Comparison of ENCODE assay signal across 17 cellular contexts in the genomic region with DNA sequence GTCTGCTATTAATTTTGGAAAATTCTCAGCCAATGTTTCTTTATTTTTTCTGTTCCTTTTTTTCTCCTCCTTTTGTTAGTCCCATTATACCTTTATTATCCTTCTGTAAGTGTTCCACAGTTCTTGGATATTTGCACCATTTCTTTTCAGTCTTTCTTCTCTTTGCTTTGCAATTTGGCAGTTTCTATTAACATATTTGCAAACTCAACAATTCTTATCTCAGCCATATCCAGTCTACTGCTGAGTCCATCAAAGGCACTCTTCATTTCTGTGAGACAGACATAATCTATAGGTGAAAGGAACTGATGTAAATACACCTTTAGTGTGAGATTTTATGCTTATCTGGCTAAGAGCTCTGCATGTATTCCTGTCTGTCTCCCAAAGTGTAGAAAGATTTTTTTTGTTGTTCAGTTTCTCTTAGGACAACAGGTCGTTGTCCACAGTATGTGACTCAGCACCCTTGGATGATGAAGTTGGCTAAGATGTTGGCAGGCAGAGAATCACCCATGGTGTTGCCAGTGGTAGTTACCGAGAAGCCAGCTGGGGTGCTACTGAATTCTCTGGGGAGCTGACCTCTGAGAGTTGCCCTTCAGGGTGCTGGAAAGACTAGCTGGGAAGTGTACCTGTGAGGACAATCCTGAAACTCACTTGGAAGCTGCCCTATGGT. TPM values are rescaled to one million over a fixed set of nuclear protein-coding genes. Genes with fewer than 3 reads are reported as not detected.
DNase-seq lines count a peak whose midpoint lies in the region; ATAC-seq, FAIRE-seq and TF ChIP-seq lines count a peak whose summit lies in the region.
"Had no signal": no experiment of that assay in that cellular context is flagged by ENCODE, and none has a peak within 500 bp of the region (broad histone marks: within the 10 kb centered on the region; RNA-seq: fewer than 3 reads in every experiment).

No MANE protein-coding gene starts in this region.

- TF ChIP-seq CTCF in bronchial epithelial cell (IDR thresholded peaks at IDR 0.05; ENCODE audit: insufficient read depth, low read length, severe bottlenecking) = no peak
- TF ChIP-seq CTCF in PC-3 (conservative IDR thresholded peaks at IDR 0.05; ENCODE audit: low read depth, low read length) = no peak

- peak overlapping the region in 3 of 10 donors; percentile 1 to 7 (median 2) for H3K4me3 Mint-ChIP-seq in naive thymus-derived CD4-positive, alpha-beta T cell
- H3K4me3 Mint-ChIP-seq in natural killer cell treated with Interleukin-12 subunit alpha and Interleukin-12 subunit beta and Interleukin-15 and Interleukin-18, amount 100 ng/mL, for 72 hours = no peak overlapping the region
- H3K4me3 Mint-ChIP-seq: activated CD4-positive, alpha-beta T cell treated with anti-CD3 and anti-CD28 coated beads for 36 hours had no signal

- no peak overlapping the region for H3K4me2 ChIP-seq in PC-3 (ENCODE audit: low read length)

- H3F3A ChIP-seq in PC-3 (ENCODE audit: low read length, unreplicated experiment) = no peaks in the 10 kb centered on the region

- FAIRE-seq in bronchial epithelial cell (lab: Jason Lieb, UNC) = no peak

- no TSS peak for BruUV-seq in PC-3 (replicated peaks; lab: Mats Ljungman, UMichigan)

- DNase-seq in AG20443 (ENCODE audit: low spot score) = peak; percentile 36
- peak; percentile 20 for DNase-seq in bronchial epithelial cell (ENCODE audit: low read depth)
- DNase-seq in naive thymus-derived CD4-positive, alpha-beta T cell = no peak
- no peak for DNase-seq in SK-N-DZ (ENCODE audit: low spot score)
- DNase-seq in PC-3 = no peak
- DNase-seq in natural killer cell treated with Interleukin-12 subunit alpha and Interleukin-12 subunit beta and Interleukin-15 and Interleukin-18, amount 100 ng/mL, for 72 hours (ENCODE audit: low spot score) = no peak
- DNase-seq: activated CD4-positive, alpha-beta T cell treated with anti-CD3 and anti-CD28 coated beads for 36 hours; amniotic stem cell; NCI-H1105 treated with DMSO at 0.1 percent for 48 hours; NCI-H2227 treated with DMSO at 0.1 percent for 48 hours; retina; tibial artery had no signal

- H3K9me3 Mint-ChIP-seq in naive thymus-derived CD4-positive, alpha-beta T cell = peaks cover 4 to 23% (median 15%) of the 10 kb centered on the region in 11 donors
- H3K9me3 Mint-ChIP-seq in natural killer cell treated with Interleukin-12 subunit alpha and Interleukin-12 subunit beta and Interleukin-15 and Interleukin-18, amount 100 ng/mL, for 72 hours = peaks cover 3% of the 10 kb centered on the region

- H3K4me1 Mint-ChIP-seq in naive thymus-derived CD4-positive, alpha-beta T cell = peaks cover 7 to 33% (median 25%) of the 10 kb centered on the region in 7 donors
- peaks cover 9 to 25% of the 10 kb centered on the region in 2 donors for H3K4me1 Mint-ChIP-seq in natural killer cell treated with Interleukin-12 subunit alpha and Interleukin-12 subunit beta and Interleukin-15 and Interleukin-18, amount 100 ng/mL, for 72 hours (ENCODE audit: low read depth in 2 of 2)

- ATAC-seq in GM19351 (IDR thresholded peaks at IDR 0.05; ENCODE audit: unreplicated experiment) = peak; percentile 42
- ATAC-seq in HG03342 (IDR thresholded peaks at IDR 0.05; ENCODE audit: unreplicated experiment) = peak; percentile 24
- ATAC-seq in naive thymus-derived CD4-positive, alpha-beta T cell = no peak
- no peak; the same call in 1 of the 2 replicates for ATAC-seq in PC-3
- ATAC-seq in natural killer cell treated with Interleukin-12 subunit alpha and Interleukin-12 subunit beta and Interleukin-15 and Interleukin-18, amount 100 ng/mL, for 72 hours = no peak

- H3K36me3 ChIP-seq in bronchial epithelial cell (ENCODE audit: control insufficient read depth, insufficient read depth, low read length) (no peaks in the 10 kb centered on the region), PC-3 (ENCODE audit: low read depth, low read length) (no peaks in the 10 kb centered on the region)
- no peaks in the 10 kb centered on the region for H3K36me3 ChIP-seq in naive thymus-derived CD4-positive, alpha-beta T cell (ENCODE audit: control insufficient read depth in 2 of 3, insufficient read depth in 3 of 3, low read length in 3 of 3)
- H3K36me3 ChIP-seq: esophagus muscularis mucosa, HAP-1, tibial artery had no signal

- H3K27ac Mint-ChIP-seq in naive thymus-derived CD4-positive, alpha-beta T cell = peak overlapping the region in 1 of 9 donors; percentile 1
- H3K27ac Mint-ChIP-seq in natural killer cell treated with Interleukin-12 subunit alpha and Interleukin-12 subunit beta and Interleukin-15 and Interleukin-18, amount 100 ng/mL, for 72 hours = no peak overlapping the region
- H3K27ac Mint-ChIP-seq: activated CD4-positive, alpha-beta T cell treated with anti-CD3 and anti-CD28 coated beads for 36 hours had no signal

- peaks cover 0 to 15% of the 10 kb centered on the region in 2 donors for H3K4me1 ChIP-seq in naive thymus-derived CD4-positive, alpha-beta T cell (ENCODE audit: control insufficient read depth in 2 of 2, insufficient read depth in 2 of 2, low read length in 2 of 2)
- H3K4me1 ChIP-seq in PC-3 (ENCODE audit: insufficient read depth, low read length) = no peaks in the 10 kb centered on the region
- H3K4me1 ChIP-seq: esophagus muscularis mucosa, HAP-1, tibial artery had no signal

- H3K36me3 Mint-ChIP-seq in naive thymus-derived CD4-positive, alpha-beta T cell = peaks cover 8 to 18% (median 10%) of the 10 kb centered on the region in 5 donors
- peaks cover 18% of the 10 kb centered on the region for H3K36me3 Mint-ChIP-seq in natural killer cell treated with Interleukin-12 subunit alpha and Interleukin-12 subunit beta and Interleukin-15 and Interleukin-18, amount 100 ng/mL, for 72 hours

- peaks cover 0 to 10% (median 4%) of the 10 kb centered on the region in 5 donors for H3K27me3 Mint-ChIP-seq in naive thymus-derived CD4-positive, alpha-beta T cell
- H3K27me3 Mint-ChIP-seq in natural killer cell treated with Interleukin-12 subunit alpha and Interleukin-12 subunit beta and Interleukin-15 and Interleukin-18, amount 100 ng/mL, for 72 hours = no peaks in the 10 kb centered on the region
- H3K27me3 Mint-ChIP-seq: activated CD4-positive, alpha-beta T cell treated with anti-CD3 and anti-CD28 coated beads for 36 hours had no signal

- CTCF ChIA-PET in naive thymus-derived CD4-positive, alpha-beta T cell (lab: Charles Lee) = interaction anchor here (0.8 to 1.8 kb wide), 5 partner anchors 40 to 243 kb away, joined by 3 to 6 read pairs (median 3); no protein-coding TSS in a partner anchor
- CTCF ChIA-PET in PC-3 (lab: Charles Lee) = interaction anchor here (0.6 to 1.1 kb wide), 10 partner anchors 9 to 1190 kb away, joined by 3 to 13 read pairs (median 6); no protein-coding TSS in a partner anchor

- H2AFZ ChIP-seq in PC-3 (ENCODE audit: low read length) = no peak overlapping the region

- no peak overlapping the region for H3K9ac ChIP-seq in PC-3 (ENCODE audit: low read length)

- H4K20me1 ChIP-seq in PC-3 (ENCODE audit: low read length) = no peaks in the 10 kb centered on the region

- no peaks in the 10 kb centered on the region for H3K9me2 ChIP-seq in PC-3 (replicated peaks; ENCODE audit: low read length)

- H3K4me3 ChIP-seq in bronchial epithelial cell (ENCODE audit: low read depth, low read length) (no peak overlapping the region), PC-3 (ENCODE audit: low read length) (no peak overlapping the region)
- H3K4me3 ChIP-seq in naive thymus-derived CD4-positive, alpha-beta T cell (ENCODE audit: low read length) = no peak overlapping the region
- H3K4me3 ChIP-seq: coronary artery, esophagus muscularis mucosa, HAP-1, tibial artery had no signal

- POLR2A ChIA-PET in naive thymus-derived CD4-positive, alpha-beta T cell (lab: Charles Lee) = no interaction called here
- POLR2A ChIA-PET in PC-3 (lab: Charles Lee; ENCODE audit: unreplicated experiment) = interaction anchor here (0.5 kb wide), 1 partner anchor 223 kb away, joined by 7 read pairs; no protein-coding TSS in a partner anchor

- no peak overlapping the region for H3K27ac ChIP-seq in naive thymus-derived CD4-positive, alpha-beta T cell (ENCODE audit: low read depth, low read length)
- no peak overlapping the region for H3K27ac ChIP-seq in PC-3 (ENCODE audit: low read length)
- H3K27ac ChIP-seq: coronary artery, esophagus muscularis mucosa, tibial artery had no signal

- H3K27me3 ChIP-seq in bronchial epithelial cell (ENCODE audit: control insufficient read depth, insufficient read depth, low read length) (no peaks in the 10 kb centered on the region), PC-3 (ENCODE audit: low read length) (no peaks in the 10 kb centered on the region)
- H3K27me3 ChIP-seq in naive thymus-derived CD4-positive, alpha-beta T cell (ENCODE audit: control insufficient read depth in 2 of 2, insufficient read depth in 2 of 2, low read length in 2 of 2) = no peaks in the 10 kb centered on the region
- H3K27me3 ChIP-seq: esophagus muscularis mucosa, tibial artery had no signal

- no peaks in the 10 kb centered on the region for H3K79me2 ChIP-seq in PC-3 (ENCODE audit: low read length)

- no peaks in the 10 kb centered on the region for H3K9me3 ChIP-seq in naive thymus-derived CD4-positive, alpha-beta T cell (ENCODE audit: control insufficient read depth in 2 of 3, low read length in 3 of 3)
- no peaks in the 10 kb centered on the region for H3K9me3 ChIP-seq in PC-3 (ENCODE audit: low read length)
- H3K9me3 ChIP-seq: esophagus muscularis mucosa, tibial artery had no signal

- intact Hi-C loops in naive thymus-derived CD4-positive, alpha-beta T cell (cut with micrococcal nuclease) = loop anchor here (1.0 to 2.0 kb wide), 5 partner anchors 28 to 244 kb away; partner anchors contain the start of genes LEPR (in 1 of the 2) and LEPROT (in 1 of the 2)
- intact Hi-C loops in PC-3 (cut with micrococcal nuclease) = loop anchor here (5.0 kb wide), 2 partner anchors 222 to 397 kb away; no protein-coding TSS in a partner anchor

RNA-seq across cellular contexts. Expression of gene LEPR, which starts 38.4 kb away (rescaled TPM):
- 9.5 and 15.5 TPM in 2 replicates for total RNA-seq in bronchial epithelial cell
- 1 to 10 TPM; 1.2 to 3.0 (median 1.8) TPM for total RNA-seq in naive thymus-derived CD4-positive, alpha-beta T cell
- polyA plus RNA-seq in naive thymus-derived CD4-positive, alpha-beta T cell = 1 to 10 TPM; 2.0 TPM
- 0.96 and 1.8 TPM in 2 replicates for polyA plus RNA-seq in SK-N-DZ (2014; cell fraction: cytosol; rRNA removed)
- 0.95 and 1.6 TPM in 2 replicates for polyA plus RNA-seq in SK-N-DZ (2014; cell fraction: nucleus; rRNA removed)
- 0.46 TPM in 1 of 2 replicates, not detected in the other for total RNA-seq in PC-3 (2014; rRNA removed)
- total RNA-seq in natural killer cell treated with Interleukin-12 subunit alpha and Interleukin-12 subunit beta and Interleukin-15 and Interleukin-18, amount 100 ng/mL, for 72 hours = 1 to 10 TPM; 1.5 to 3.3 TPM

RNA-seq across cellular contexts. Expression of gene LEPROT, which starts 38.4 kb away (rescaled TPM):
- total RNA-seq in bronchial epithelial cell = 27.9 and 37.4 TPM in 2 replicates
- total RNA-seq in naive thymus-derived CD4-positive, alpha-beta T cell = 10 to 100 TPM; 20.8 to 26.3 (median 26.0) TPM
- 10 to 100 TPM; 11.8 to 15.2 TPM for polyA plus RNA-seq in naive thymus-derived CD4-positive, alpha-beta T cell
- 19.8 and 25.6 TPM in 2 replicates for polyA plus RNA-seq in SK-N-DZ (2014; cell fraction: cytosol; rRNA removed)
- 20.2 and 30.9 TPM in 2 replicates for polyA plus RNA-seq in SK-N-DZ (2014; cell fraction: nucleus; rRNA removed)
- total RNA-seq in PC-3 (2014; rRNA removed) = 16.9 and 18.4 TPM in 2 replicates
- total RNA-seq in natural killer cell treated with Interleukin-12 subunit alpha and Interleukin-12 subunit beta and Interleukin-15 and Interleukin-18, amount 100 ng/mL, for 72 hours = 10 to 100 TPM; 24.2 to 40.4 TPM

Comparison
In these comparisons a context has a peak if more than half of its experiments do, and no peak if none do; other contexts are left out.
1. DNase-seq: peak in AG20443 (single experiment) and bronchial epithelial cell (single experiment); none in naive thymus-derived CD4-positive, alpha-beta T cell (0 of 9), SK-N-DZ (single experiment), PC-3 (single experiment) and natural killer cell treated with Interleukin-12 subunit alpha and Interleukin-12 subunit beta and Interleukin-15 and Interleukin-18, amount 100 ng/mL, for 72 hours (single experiment).
2. ATAC-seq: peak in GM19351 (single experiment) and HG03342 (single experiment); none in naive thymus-derived CD4-positive, alpha-beta T cell (single experiment), PC-3 (single experiment) and natural killer cell treated with Interleukin-12 subunit alpha and Interleukin-12 subunit beta and Interleukin-15 and Interleukin-18, amount 100 ng/mL, for 72 hours (0 of 2).